In genomic region chr2:30691091-30691947, GRCh38 we compare ENCODE assay signal across 16 cellular contexts.
"Had no signal": no experiment of that assay in that cellular context is flagged by ENCODE, and none has a peak within 500 bp of the region (broad histone marks: within the 10 kb centered on the region; RNA-seq: fewer than 3 reads in every experiment).

No MANE protein-coding gene starts in this region.

- H3K4me3 Mint-ChIP-seq: activated B cell treated with CpG ODN at 0.5 μM for 24 hours; activated naive CD8-positive, alpha-beta T cell treated with anti-CD3 and anti-CD28 coated beads, Interleukin-2, amount 50 U/mL, for 24 hours; activated T-cell treated with anti-CD3 and anti-CD28 coated beads, Interleukin-2, amount 50 U/mL, for 4 hours; central memory CD8-positive, alpha-beta T cell; effector memory CD8-positive, alpha-beta T cell; nephron had no signal

- ATAC-seq: activated naive CD8-positive, alpha-beta T cell treated with anti-CD3 and anti-CD28 coated beads, Interleukin-2, amount 50 U/mL, for 24 hours; activated T-cell treated with anti-CD3 and anti-CD28 coated beads, Interleukin-2, amount 50 U/mL, for 4 hours; effector memory CD8-positive, alpha-beta T cell had no signal

- H3K27me3 ChIP-seq: ovary had no signal

- DNase-seq: activated B cell treated with CpG ODN at 0.5 μM for 24 hours; activated CD4-positive, alpha-beta T cell treated with anti-CD3 and anti-CD28 coated beads, Interleukin-2, amount 50 U/mL, for 1 hour; activated gamma-delta T cell treated with Interleukin-2 at 50 U/mL for 16 hours; activated naive CD8-positive, alpha-beta T cell treated with anti-CD3 and anti-CD28 coated beads, Interleukin-2, amount 50 U/mL, for 24 hours; activated T-cell treated with anti-CD3 and anti-CD28 coated beads, Interleukin-2, amount 50 U/mL, for 4 hours; effector memory CD8-positive, alpha-beta T cell; hypothalamus; kidney glomerular epithelial cell; ovary; SIG-M5; T-helper 2 cell; trophoblast cell had no signal

- H3K27ac ChIP-seq: epithelial cell of prostate had no signal

- H3K9me3 ChIP-seq: ovary had no signal

- H3K4me1 Mint-ChIP-seq: activated B cell treated with CpG ODN at 0.5 μM for 24 hours; activated naive CD8-positive, alpha-beta T cell treated with anti-CD3 and anti-CD28 coated beads, Interleukin-2, amount 50 U/mL, for 24 hours; central memory CD8-positive, alpha-beta T cell had no signal

- H3K27me3 Mint-ChIP-seq: activated naive CD8-positive, alpha-beta T cell treated with anti-CD3 and anti-CD28 coated beads, Interleukin-2, amount 50 U/mL, for 24 hours had no signal

- H3K27ac Mint-ChIP-seq: activated B cell treated with CpG ODN at 0.5 μM for 24 hours; activated naive CD8-positive, alpha-beta T cell treated with anti-CD3 and anti-CD28 coated beads, Interleukin-2, amount 50 U/mL, for 24 hours; effector memory CD8-positive, alpha-beta T cell; nephron had no signal

- H3K36me3 ChIP-seq: ovary had no signal

- H3K9me3 Mint-ChIP-seq: activated B cell treated with CpG ODN at 0.5 μM for 24 hours; activated naive CD8-positive, alpha-beta T cell treated with anti-CD3 and anti-CD28 coated beads, Interleukin-2, amount 50 U/mL, for 24 hours; activated T-cell treated with anti-CD3 and anti-CD28 coated beads, Interleukin-2, amount 50 U/mL, for 4 hours; central memory CD8-positive, alpha-beta T cell; effector memory CD8-positive, alpha-beta T cell; nephron had no signal

- H3K4me3 ChIP-seq: ovary, skin epidermis had no signal
